Comparison of ENCODE assay signal across 29 cellular contexts in genomic region chr3:189588818-189589569, GRCh38. TPM values are rescaled to one million over a fixed set of nuclear protein-coding genes. Genes with fewer than 3 reads are reported as not detected.
A peak's percentile ranks its signal among the peaks of the same experiment; 100 is the strongest.
DNase-seq lines count a peak whose midpoint lies in the region; ATAC-seq and TF ChIP-seq lines count a peak whose summit lies in the region.
"Had no signal": no experiment of that assay in that cellular context is flagged by ENCODE, and none has a peak within 500 bp of the region (broad histone marks: within the 10 kb centered on the region; RNA-seq: fewer than 3 reads in every experiment).

No MANE protein-coding gene starts in this region.

- H3K4me1 Mint-ChIP-seq in Calu3 (ENCODE audit: low read depth, unreplicated experiment) (peaks cover 7% of the 10 kb centered on the region), osteocyte (ENCODE audit: unreplicated experiment) (peaks cover 32% of the 10 kb centered on the region), endothelial cell (ENCODE audit: unreplicated experiment) (no peaks in the 10 kb centered on the region)
- H3K4me1 Mint-ChIP-seq: naive B cell had no signal

- H3K9me3 Mint-ChIP-seq in Calu3 (ENCODE audit: low read depth, unreplicated experiment), result peaks cover 13% of the 10 kb centered on the region
- H3K9me3 Mint-ChIP-seq in osteocyte (ENCODE audit: unreplicated experiment), result peaks cover 23% of the 10 kb centered on the region
- H3K9me3 Mint-ChIP-seq in endothelial cell (ENCODE audit: unreplicated experiment), result no peaks in the 10 kb centered on the region
- H3K9me3 Mint-ChIP-seq: activated CD4-positive, alpha-beta memory T cell treated with anti-CD3 and anti-CD28 coated beads, Interleukin-2, amount 10 ng/mL, durations not matched to agents 7 days and 5 days; H9; type B pancreatic cell had no signal

- no TSS peak for BruUV-seq in Calu3 (replicated peaks; lab: Mats Ljungman, UMichigan)

- H3K27me3 Mint-ChIP-seq in Calu3 (ENCODE audit: unreplicated experiment), result no peaks in the 10 kb centered on the region
- no peaks in the 10 kb centered on the region for H3K27me3 Mint-ChIP-seq in osteocyte (ENCODE audit: unreplicated experiment)
- H3K27me3 Mint-ChIP-seq in endothelial cell (ENCODE audit: unreplicated experiment), result no peaks in the 10 kb centered on the region
- H3K27me3 Mint-ChIP-seq: activated CD4-positive, alpha-beta memory T cell treated with anti-CD3 and anti-CD28 coated beads, Interleukin-2, amount 10 ng/mL, durations not matched to agents 7 days and 5 days; activated naive CD8-positive, alpha-beta T cell treated with anti-CD3 and anti-CD28 coated beads for 36 hours; naive B cell had no signal

- H3K4me3 ChIP-seq in RWPE2 (ENCODE audit: severe bottlenecking) (no peak overlapping the region), fibroblast of pulmonary artery (replicated peaks; ENCODE audit: low read depth, low read length) (peak overlapping the region; percentile 22), vagina (no peak overlapping the region)
- H3K4me3 ChIP-seq: heart left ventricle had no signal

- no peaks in the 10 kb centered on the region for H3K36me3 Mint-ChIP-seq in Calu3 (ENCODE audit: insufficient read depth, unreplicated experiment)
- H3K36me3 Mint-ChIP-seq in osteocyte (ENCODE audit: unreplicated experiment), result peaks cover 2% of the 10 kb centered on the region
- H3K36me3 Mint-ChIP-seq in endothelial cell (ENCODE audit: low read depth, unreplicated experiment), result no peaks in the 10 kb centered on the region
- H3K36me3 Mint-ChIP-seq: naive B cell, type B pancreatic cell had no signal

- CTCF ChIA-PET in Calu3 (lab: Charles Lee), result interaction anchor here (0.5 to 1.2 kb wide), 2 partner anchors 145 to 360 kb away, joined by 4 read pairs; no protein-coding TSS in a partner anchor

- TF ChIP-seq POLR2A in vagina (IDR thresholded peaks at IDR 0.05), result no peak

- peak; percentile 8 for DNase-seq in Calu3
- DNase-seq in RWPE2 (ENCODE audit: low spot score), result no peak
- no peak for DNase-seq in fibroblast of pulmonary artery (ENCODE audit: low read depth)
- no peak for DNase-seq in osteocyte (ENCODE audit: extremely low spot score, unreplicated experiment)
- DNase-seq in endothelial cell (ENCODE audit: low spot score), result no peak
- DNase-seq in NK-92 treated with Interleukin-12 subunit alpha and Interleukin-12 subunit beta, amount 100 ng/mL, for 24 hours (lab: John Stamatoyannopoulos, UW), result no peak
- DNase-seq in vagina (ENCODE audit: extremely low spot score in 2 of 2), result no peak
- DNase-seq in activated T-cell treated with anti-CD3 and anti-CD28 coated beads for 4 hours, result no peak
- DNase-seq: activated CD4-positive, alpha-beta memory T cell treated with anti-CD3 and anti-CD28 coated beads, Interleukin-2, amount 10 ng/mL, durations not matched to agents 7 days and 5 days; activated CD4-positive, alpha-beta T cell treated with anti-CD3 and anti-CD28 coated beads for 1 hour; activated CD8-positive, alpha-beta memory T cell treated with anti-CD3 and anti-CD28 coated beads, Interleukin-2, amount 50 U/mL, for 48 hours; activated naive CD8-positive, alpha-beta T cell treated with anti-CD3 and anti-CD28 coated beads for 36 hours; cerebellar nuclear complex; DMS53; GF-D8; H9; heart left ventricle; mesendoderm; naive B cell; NCI-H1105 treated with DMSO at 0.1 percent for 48 hours; NCI-H2029; NCI-H748 treated with DMSO at 0.1 percent for 48 hours; stimulated activated CD4-positive, alpha-beta T cell treated with anti-CD3 and anti-CD28 coated beads, Interleukin-1b, Interleukin-23, amount 100 ng/mL, for 48 hours had no signal

- intact Hi-C loops in Calu3 (cut with micrococcal nuclease; ENCODE audit: unreplicated experiment) (no loop called here), vagina (cut with DNase I) (no loop called here)

- peaks cover under 1% of the 10 kb centered on the region for H3K9me3 ChIP-seq in RWPE2 (ENCODE audit: severe bottlenecking)
- no peaks in the 10 kb centered on the region for H3K9me3 ChIP-seq in vagina

- H3K4me1 ChIP-seq in RWPE2 (ENCODE audit: insufficient read depth, poor library complexity, severe bottlenecking) (peaks cover 28% of the 10 kb centered on the region), vagina (no peaks in the 10 kb centered on the region)
- H3K4me1 ChIP-seq: heart left ventricle had no signal

- H3K4me3 Mint-ChIP-seq in Calu3 (ENCODE audit: low read depth, unreplicated experiment), result no peak overlapping the region
- H3K4me3 Mint-ChIP-seq in osteocyte (ENCODE audit: unreplicated experiment), result no peak overlapping the region
- no peak overlapping the region for H3K4me3 Mint-ChIP-seq in endothelial cell (ENCODE audit: unreplicated experiment)
- H3K4me3 Mint-ChIP-seq: activated CD4-positive, alpha-beta memory T cell treated with anti-CD3 and anti-CD28 coated beads, Interleukin-2, amount 10 ng/mL, durations not matched to agents 7 days and 5 days; activated naive CD8-positive, alpha-beta T cell treated with anti-CD3 and anti-CD28 coated beads for 36 hours; H9; naive B cell; T-helper 1 cell treated with Interleukin-12 subunit alpha and Interleukin-12 subunit beta and Interleukin-4 antibody, amounts not matched to agents 30 μg/mL and 1 μg/mL, for 36 hours; type B pancreatic cell had no signal

- H3K36me3 ChIP-seq in RWPE2 (ENCODE audit: low read depth) (no peaks in the 10 kb centered on the region), vagina (no peaks in the 10 kb centered on the region)
- H3K36me3 ChIP-seq: heart left ventricle had no signal

- no peaks in the 10 kb centered on the region for H3K27me3 ChIP-seq in RWPE2 (ENCODE audit: insufficient read depth, poor library complexity, severe bottlenecking)
- no peaks in the 10 kb centered on the region for H3K27me3 ChIP-seq in vagina
- H3K27me3 ChIP-seq: heart left ventricle had no signal

- peak; percentile 51; the same call in 2 of the 3 replicates for ATAC-seq in RWPE2 (ENCODE audit: low read depth)

- H3K27ac ChIP-seq in RWPE2 (ENCODE audit: poor library complexity, severe bottlenecking), result peak overlapping the region; percentile 95
- no peak overlapping the region for H3K27ac ChIP-seq in vagina
- H3K27ac ChIP-seq: RWPE1 had no signal

- TF ChIP-seq CTCF in Calu3 (IDR thresholded peaks at IDR 0.05; ENCODE audit: unreplicated experiment), result no peak
- TF ChIP-seq CTCF in RWPE2 (IDR thresholded peaks at IDR 0.05; ENCODE audit: poor library complexity, severe bottlenecking), result no peak
- no peak for TF ChIP-seq CTCF in fibroblast of pulmonary artery (IDR thresholded peaks at IDR 0.05; ENCODE audit: low read length, missing control alignments)
- no peak for TF ChIP-seq CTCF in osteocyte (IDR thresholded peaks at IDR 0.05)
- no peak for TF ChIP-seq CTCF in endothelial cell (IDR thresholded peaks at IDR 0.05; ENCODE audit: unreplicated experiment)
- no peak for TF ChIP-seq CTCF in vagina (IDR thresholded peaks at IDR 0.05)

- H3K27ac Mint-ChIP-seq in Calu3 (ENCODE audit: unreplicated experiment) (no peak overlapping the region), osteocyte (ENCODE audit: unreplicated experiment) (peak overlapping the region; percentile 63), endothelial cell (ENCODE audit: unreplicated experiment) (no peak overlapping the region)
- H3K27ac Mint-ChIP-seq: activated CD4-positive, alpha-beta memory T cell treated with anti-CD3 and anti-CD28 coated beads, Interleukin-2, amount 10 ng/mL, durations not matched to agents 7 days and 5 days; activated naive CD8-positive, alpha-beta T cell treated with anti-CD3 and anti-CD28 coated beads for 36 hours; naive B cell; T-helper 1 cell treated with Interleukin-12 subunit alpha and Interleukin-12 subunit beta and Interleukin-4 antibody, amounts not matched to agents 30 μg/mL and 1 μg/mL, for 36 hours; type B pancreatic cell had no signal

RNA-seq across cellular contexts. Expression of gene TP63, which starts 42.2 kb away (rescaled TPM):
- total RNA-seq in Calu3 (2022) (0.12 TPM in 1 of 2 replicates, not detected in the other), osteocyte (0.16 and 0.29 TPM in 2 replicates), endothelial cell (ENCODE audit: unreplicated experiment) (1.0 TPM), vagina (144 TPM)
- total RNA-seq: activated naive CD8-positive, alpha-beta T cell treated with anti-CD3 and anti-CD28 coated beads for 36 hours; endothelial cell of umbilical vein; H9; HT-29; pulmonary artery endothelial cell had no signal

Comparison
In these comparisons a context has a peak if more than half of its experiments do, and no peak if none do; other contexts are left out.
1. RNA of gene TP63, which starts 42.2 kb away (total RNA-seq): 144 TPM in vagina (single experiment); 1.0 TPM in endothelial cell (single experiment), 0.12 TPM in Calu3 and 0.16 to 0.29 TPM in osteocyte; every median in the first group is over 10 times any median in the second.